ENCODE assay signal across 9 cellular contexts in the genomic region with DNA sequence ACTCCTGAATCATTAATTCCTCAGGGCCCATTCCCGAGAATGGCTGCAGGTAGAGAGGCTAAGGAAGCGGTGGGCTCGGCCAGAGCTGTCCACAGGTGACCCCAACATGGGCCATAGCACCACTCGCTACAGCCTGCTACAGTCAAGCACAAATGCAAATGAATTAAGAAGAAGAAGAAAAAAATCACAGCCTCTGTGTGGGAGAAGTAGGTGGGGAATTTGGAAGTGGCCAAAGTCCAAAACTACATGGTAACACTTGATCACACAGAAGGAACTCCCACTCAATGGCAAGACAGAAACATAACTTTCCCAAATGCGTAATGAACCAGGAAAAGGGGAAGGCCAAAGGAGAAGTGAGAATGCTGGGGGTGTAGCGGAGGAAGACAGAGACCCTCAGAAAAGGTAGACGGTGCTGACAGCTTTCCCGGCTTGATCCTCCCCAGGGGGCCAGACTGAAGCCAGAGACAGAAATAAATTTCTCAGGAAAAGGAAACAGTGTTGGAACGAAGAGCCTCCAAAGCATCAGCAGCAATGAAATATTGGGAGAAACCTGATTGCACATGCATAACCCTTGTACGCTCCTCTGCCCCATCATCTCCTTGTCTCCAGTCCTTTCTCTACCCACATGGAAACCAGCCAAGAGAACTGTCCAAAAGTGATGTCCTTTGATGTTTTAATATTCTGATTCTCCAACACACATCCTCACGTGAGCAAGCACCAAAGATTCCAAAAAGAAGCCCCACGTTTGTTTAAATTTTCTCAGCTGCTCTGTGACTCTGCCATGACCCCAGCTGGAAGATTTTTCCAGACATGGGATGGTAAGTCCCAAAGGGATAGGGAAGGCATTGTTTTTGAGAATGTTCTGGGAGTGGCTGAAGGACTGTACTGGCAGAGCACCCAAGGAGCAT.
DNase-seq lines count a peak whose midpoint lies in the region; ATAC-seq and TF ChIP-seq lines count a peak whose summit lies in the region.
"Had no signal": no experiment of that assay in that cellular context is flagged by ENCODE, and none has a peak within 500 bp of the region (broad histone marks: within the 10 kb centered on the region; RNA-seq: fewer than 3 reads in every experiment).

No MANE protein-coding gene starts in this region.

- peaks cover 76% of the 10 kb centered on the region for H3K4me1 Mint-ChIP-seq in dendritic cell treated with granulocyte-macrophage colony-stimulating factor and Interleukin-4, amounts not matched to agents 40 ng/mL and 50 ng/mL, for 4 days (ENCODE audit: low read depth)

- H3K4me2 ChIP-seq in mesenchymal stem cell (ENCODE audit: low read length, poor library complexity, severe bottlenecking), result no peak overlapping the region

- H3K27ac ChIP-seq in mesenchymal stem cell (ENCODE audit: low read length, poor library complexity, severe bottlenecking), result no peak overlapping the region

- peaks cover 49 to 52% of the 10 kb centered on the region in 2 experiments for H3K36me3 ChIP-seq in mesenchymal stem cell (ENCODE audit: control insufficient read depth in 1 of 2, insufficient read depth in 2 of 2, low read depth in 1 of 2, low read length in 2 of 2)

- peak overlapping the region; percentile 52 for H3K4me3 Mint-ChIP-seq in dendritic cell treated with granulocyte-macrophage colony-stimulating factor and Interleukin-4, amounts not matched to agents 40 ng/mL and 50 ng/mL, for 4 days
- H3K4me3 Mint-ChIP-seq: activated CD4-positive, alpha-beta memory T cell treated with anti-CD3 and anti-CD28 coated beads for 36 hours had no signal

- no peaks in the 10 kb centered on the region for H3K9me3 Mint-ChIP-seq in dendritic cell treated with granulocyte-macrophage colony-stimulating factor and Interleukin-4, amounts not matched to agents 40 ng/mL and 50 ng/mL, for 4 days
- H3K9me3 Mint-ChIP-seq: activated CD4-positive, alpha-beta memory T cell treated with anti-CD3 and anti-CD28 coated beads for 36 hours had no signal

- no peak overlapping the region for H2BK12ac ChIP-seq in mesenchymal stem cell (ENCODE audit: low read length in 2 of 2)

- no peak overlapping the region for H3K4me3 ChIP-seq in mesenchymal stem cell (ENCODE audit: insufficient read depth in 1 of 2, low read depth in 1 of 2, low read length in 2 of 2)

- no peak overlapping the region for H3K9ac ChIP-seq in mesenchymal stem cell (ENCODE audit: low read length)

- H2AFZ ChIP-seq in mesenchymal stem cell (ENCODE audit: low read depth, low read length), result no peak overlapping the region

- intact Hi-C loops in dendritic cell treated with granulocyte-macrophage colony-stimulating factor and Interleukin-4, amounts not matched to agents 40 ng/mL and 50 ng/mL, for 4 days (cut with micrococcal nuclease), result loop anchor here (5.0 to 10.0 kb wide), 2 partner anchors 58 to 140 kb away; partner anchors contain the start of gene RFTN1
- intact Hi-C loops in sciatic nerve (cut with DNase I), result no loop called here

- no peak for DNase-seq in sciatic nerve (ENCODE audit: low spot score)
- DNase-seq in ureter (ENCODE audit: low spot score), result no peak
- no peak for DNase-seq in activated CD8-positive, alpha-beta memory T cell treated with anti-CD3 and anti-CD28 coated beads, Interleukin-2, amount 50 U/mL, for 48 hours
- no peak for DNase-seq in mesenchymal stem cell
- DNase-seq: activated CD4-positive, alpha-beta memory T cell treated with anti-CD3 and anti-CD28 coated beads for 36 hours had no signal

- no peaks in the 10 kb centered on the region for H3K27me3 Mint-ChIP-seq in dendritic cell treated with granulocyte-macrophage colony-stimulating factor and Interleukin-4, amounts not matched to agents 40 ng/mL and 50 ng/mL, for 4 days
- H3K27me3 Mint-ChIP-seq: activated CD4-positive, alpha-beta memory T cell treated with anti-CD3 and anti-CD28 coated beads for 36 hours had no signal

- peaks cover 46% of the 10 kb centered on the region for H3K79me1 ChIP-seq in mesenchymal stem cell (replicated peaks; ENCODE audit: low read length, poor library complexity, severe bottlenecking)

- ATAC-seq in GM18505 (IDR thresholded peaks at IDR 0.05; ENCODE audit: unreplicated experiment) (no peak), HG03060 (IDR thresholded peaks at IDR 0.05; ENCODE audit: low read depth, unreplicated experiment) (peak; percentile 21), sciatic nerve (peak; percentile 61), HG02970 (IDR thresholded peaks at IDR 0.05; ENCODE audit: low FRiP score, unreplicated experiment) (no peak)

- H3K9me3 ChIP-seq in mesenchymal stem cell (ENCODE audit: control insufficient read depth, low read length), result no peaks in the 10 kb centered on the region

- peak; percentile 10 for TF ChIP-seq POLR2A in GM18505 (IDR thresholded peaks at IDR 0.05; ENCODE audit: borderline replicate concordance, extremely low read depth, insufficient read depth, insufficient read length)

- no peak overlapping the region for H2BK5ac ChIP-seq in mesenchymal stem cell (ENCODE audit: low read depth, low read length, poor library complexity, severe bottlenecking)

- H3K4ac ChIP-seq in mesenchymal stem cell (ENCODE audit: low read depth in 1 of 2, low read length in 2 of 2), result no peak overlapping the region

- H3K27me3 ChIP-seq in mesenchymal stem cell (ENCODE audit: control insufficient read depth in 1 of 2, insufficient read depth in 1 of 2, low read length in 2 of 2), result no peaks in the 10 kb centered on the region

- H3K14ac ChIP-seq in mesenchymal stem cell (ENCODE audit: low read length in 2 of 2), result no peak overlapping the region

- no peak overlapping the region for H3K18ac ChIP-seq in mesenchymal stem cell (ENCODE audit: low read depth in 1 of 2, low read length in 2 of 2)

- WGBS in mesenchymal stem cell, result 85% methylated on average over 11 of the region's 12 CpGs

- H2AK5ac ChIP-seq in mesenchymal stem cell (ENCODE audit: low read length, severe bottlenecking), result no peak overlapping the region

- no peak overlapping the region for H4K91ac ChIP-seq in mesenchymal stem cell (ENCODE audit: low read length)

- no peak overlapping the region for H2BK15ac ChIP-seq in mesenchymal stem cell (ENCODE audit: low read depth, poor library complexity, severe bottlenecking)

- no peak overlapping the region for H2BK120ac ChIP-seq in mesenchymal stem cell (ENCODE audit: low read depth, low read length)

- peak overlapping the region; percentile 89 for H3K27ac Mint-ChIP-seq in dendritic cell treated with granulocyte-macrophage colony-stimulating factor and Interleukin-4, amounts not matched to agents 40 ng/mL and 50 ng/mL, for 4 days

- H3K23ac ChIP-seq in mesenchymal stem cell (ENCODE audit: low read length in 2 of 2), result no peak overlapping the region

- peaks cover 75% of the 10 kb centered on the region for H3K36me3 Mint-ChIP-seq in dendritic cell treated with granulocyte-macrophage colony-stimulating factor and Interleukin-4, amounts not matched to agents 40 ng/mL and 50 ng/mL, for 4 days (ENCODE audit: low read depth)

- H4K8ac ChIP-seq in mesenchymal stem cell (ENCODE audit: low read length), result no peak overlapping the region

- H3K4me1 ChIP-seq in mesenchymal stem cell (ENCODE audit: control insufficient read depth, insufficient read depth, low read depth, low read length), result peaks cover 13% of the 10 kb centered on the region

Comparison
In these comparisons a context has a peak if more than half of its experiments do, and no peak if none do; other contexts are left out.
1. ATAC-seq: peak in HG03060 (single experiment) and sciatic nerve (single experiment); none in GM18505 (single experiment) and HG02970 (single experiment).